Comparison of ENCODE assay signal across 2 cellular contexts in genomic region chr20:56542489-56543020, GRCh38.
TF ChIP-seq lines count a peak whose summit lies in the region.

No MANE protein-coding gene starts in this region.

TF ChIP-seq in HepG2, 621 proteins besides CTCF, POLR2A, EP300 and RAD21:
- TF ChIP-seq FOSL1 (CRISPR knock-in tag; IDR thresholded peaks at IDR 0.05; ENCODE audit: borderline replicate concordance) (no peak), RFX1 (IDR thresholded peaks at IDR 0.05) (no peak), BCLAF1 (IDR thresholded peaks at IDR 0.05) (no peak), MNT (IDR thresholded peaks at IDR 0.05) (peak; percentile 90), KDM5A (IDR thresholded peaks at IDR 0.05; ENCODE audit: borderline replicate concordance, low read length) (no peak)

TF ChIP-seq in IMR-90, 13 proteins besides CTCF, POLR2A, EP300 and RAD21:
- TF ChIP-seq FOS (IDR thresholded peaks at IDR 0.05; ENCODE audit: low read depth, low read length) = no peak
- TF ChIP-seq CHD1 (IDR thresholded peaks at IDR 0.05; ENCODE audit: low read depth, low read length) = no peak
- TF ChIP-seq ELK1 (IDR thresholded peaks at IDR 0.05; ENCODE audit: borderline replicate concordance, low read depth, low read length) = no peak
- no peak for TF ChIP-seq RFX5 (IDR thresholded peaks at IDR 0.05; ENCODE audit: low read depth, low read length)
